In the genomic region with DNA sequence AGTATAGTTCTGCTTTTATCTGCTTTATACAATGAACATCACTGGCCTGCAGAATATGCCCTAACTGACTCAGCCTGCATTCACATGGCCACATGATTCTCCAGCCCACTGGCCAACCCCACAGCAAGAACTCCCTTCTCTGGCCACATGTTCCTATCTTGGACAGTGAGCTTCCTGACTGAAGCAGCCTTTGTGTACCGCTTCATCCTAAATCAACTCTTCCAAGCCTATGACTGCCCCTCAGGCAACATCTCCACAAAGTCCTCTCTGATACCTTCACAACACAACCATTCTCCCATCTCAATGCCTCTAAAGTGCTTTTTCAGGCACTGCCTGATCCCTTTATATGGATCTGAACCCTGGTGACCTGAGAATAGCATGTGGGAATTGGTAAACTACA, we compare ENCODE assay signal across 1 cellular context.
TF ChIP-seq lines count a peak whose summit lies in the region.

No MANE protein-coding gene starts in this region.

TF ChIP-seq in IMR-90, 13 proteins besides CTCF, POLR2A, EP300 and RAD21:
- TF ChIP-seq SMC3 (IDR thresholded peaks at IDR 0.05; ENCODE audit: low read depth, low read length): no peak
- TF ChIP-seq MXI1 (IDR thresholded peaks at IDR 0.05; ENCODE audit: borderline replicate concordance, low read depth, low read length): no peak
- TF ChIP-seq MAFK (IDR thresholded peaks at IDR 0.05; ENCODE audit: low read depth, low read length): no peak
- TF ChIP-seq RCOR1 (IDR thresholded peaks at IDR 0.05; ENCODE audit: insufficient replicate concordance, low read length): no peak
- no peak for TF ChIP-seq FOS (IDR thresholded peaks at IDR 0.05; ENCODE audit: low read depth, low read length)
